8 cellular contexts compared by ENCODE assay signal in the genomic region with DNA sequence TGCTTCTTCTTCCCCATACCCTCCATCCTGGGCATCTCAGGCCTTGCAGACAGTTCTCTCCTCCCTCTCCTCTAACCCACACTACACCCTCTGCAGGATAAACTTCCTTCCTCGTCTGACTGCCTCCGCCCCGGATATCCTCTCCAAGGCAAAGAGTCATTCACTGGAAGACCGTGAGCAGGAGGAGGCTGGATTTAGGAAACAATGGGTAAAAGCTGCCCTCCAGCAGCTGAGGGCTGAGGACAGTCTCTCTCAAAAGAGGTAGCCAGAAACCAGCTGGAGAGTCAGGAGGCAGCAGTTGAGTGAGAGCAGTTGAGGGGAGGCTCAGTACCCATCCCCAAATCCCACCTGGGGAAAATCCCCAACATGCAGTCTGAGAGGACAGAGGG. TPM values are rescaled to one million over a fixed set of nuclear protein-coding genes. Genes with fewer than 3 reads are reported as not detected.
A peak's percentile ranks its signal among the peaks of the same experiment; 100 is the strongest.
DNase-seq lines count a peak whose midpoint lies in the region; ATAC-seq and TF ChIP-seq lines count a peak whose summit lies in the region.

No MANE protein-coding gene starts in this region.

- no peak for ATAC-seq in body of pancreas
- ATAC-seq in right lobe of liver: peak in 1 of 4 donors; percentile 3

- H3K4me3 ChIP-seq in body of pancreas: no peak overlapping the region
- H3K4me3 ChIP-seq in right lobe of liver: peak overlapping the region; percentile 80 to 91 (median 80)
- peak overlapping the region; percentile 67 to 93 for H3K4me3 ChIP-seq in uterus

- H3K27me3 ChIP-seq in body of pancreas (no peaks in the 10 kb centered on the region), right lobe of liver (no peaks in the 10 kb centered on the region), uterus (no peaks in the 10 kb centered on the region)

- H3K9me3 ChIP-seq in body of pancreas (no peaks in the 10 kb centered on the region), right lobe of liver (no peaks in the 10 kb centered on the region), uterus (no peaks in the 10 kb centered on the region)

- H3K27ac ChIP-seq in body of pancreas (peak overlapping the region; percentile 90 to 99 (median 96)), right lobe of liver (peak overlapping the region; percentile 87 to 94 (median 94)), uterus (peak overlapping the region; percentile 97 to 99)

- no peaks in the 10 kb centered on the region for H3K36me3 ChIP-seq in body of pancreas (replicated peaks in 1 of 2; ENCODE audit: insufficient read depth in 1 of 2, low read depth in 2 of 2)
- no peaks in the 10 kb centered on the region for H3K36me3 ChIP-seq in right lobe of liver
- H3K36me3 ChIP-seq in uterus: no peaks in the 10 kb centered on the region

- intact Hi-C loops in body of pancreas (cut with DNase I): no loop called here
- intact Hi-C loops in right lobe of liver (cut with DNase I): no loop called here
- intact Hi-C loops in uterus (cut with DNase I; ENCODE audit: low total_unique reads): no loop called here

- TF ChIP-seq POLR2A in body of pancreas (IDR thresholded peaks at IDR 0.05) (peak in 1 of 3 donors; percentile 21), right lobe of liver (IDR thresholded peaks at IDR 0.05) (peak; percentile 20), uterus (IDR thresholded peaks at IDR 0.05) (peak in 1 of 2 donors; percentile 51)

- TF ChIP-seq CTCF in body of pancreas (IDR thresholded peaks at IDR 0.05) (no peak), right lobe of liver (IDR thresholded peaks at IDR 0.05) (no peak), uterus (IDR thresholded peaks at IDR 0.05) (no peak)

- H3K4me1 ChIP-seq in body of pancreas (peaks cover 72% of the 10 kb centered on the region), right lobe of liver (peaks cover 0 to 68% (median 20%) of the 10 kb centered on the region in 4 donors), uterus (peaks cover 4 to 16% of the 10 kb centered on the region in 2 donors)

- WGBS in body of pancreas, 2 donors: 20 to 23% methylated on average over 4 of the region's 4 CpGs
- 11% methylated on average over 4 of the region's 4 CpGs for WGBS in right lobe of liver (ENCODE audit: insufficient coverage, low coverage, low lambda C conversion rate, missing lambda C conversion rate)

- DNase-seq in GF-D8 (lab: John Stamatoyannopoulos, UW): peak; percentile 5
- peak; percentile 33 for DNase-seq in NCI-H2081 treated with DMSO at 0.1 percent for 48 hours (lab: John Stamatoyannopoulos, UW)
- DNase-seq in body of pancreas: no peak
- no peak for DNase-seq in right lobe of liver
- peak in 1 of 2 donors; percentile 55 for DNase-seq in uterus
- DNase-seq in activated CD8-positive, alpha-beta memory T cell treated with anti-CD3 and anti-CD28 coated beads, Interleukin-2, amount 50 U/mL, for 48 hours: no peak
- DNase-seq in anterior cingulate cortex (lab: John Stamatoyannopoulos, UW): no peak
- DNase-seq in C1 segment of cervical spinal cord (lab: John Stamatoyannopoulos, UW): no peak

RNA-seq across cellular contexts. Expression of a gene that starts 1.4 kb away (rescaled TPM):
- total RNA-seq in body of pancreas: 100 to 1,000 TPM; 127 to 245 TPM
- total RNA-seq in right lobe of liver: 100 to 1,000 TPM in 2 of 6 experiments, 10 to 100 TPM in 4; 54.9 to 158 (median 87.0) TPM
- 1,000 to 10,000 TPM in 3 of 4 donors, 100 to 1,000 TPM in 1; 913 to 2,516 (median 1,349) TPM for total RNA-seq in uterus

RNA-seq across cellular contexts. Expression of a gene that starts 33.4 kb away (rescaled TPM):
- 10 to 100 TPM; 11.5 to 13.7 TPM for total RNA-seq in body of pancreas
- total RNA-seq in right lobe of liver: 1 to 10 TPM; 2.1 to 7.4 (median 3.7) TPM
- total RNA-seq in uterus: 10 to 100 TPM; 25.1 to 86.1 (median 58.5) TPM

RNA-seq across cellular contexts. Expression of a gene that starts 36.5 kb away (rescaled TPM):
- 10 to 100 TPM; 25.2 to 48.8 TPM for total RNA-seq in body of pancreas
- total RNA-seq in right lobe of liver: 10 to 100 TPM in 1 of 6 experiments, 1 to 10 TPM in 5; 1.0 to 10.9 (median 2.7) TPM
- total RNA-seq in uterus: 10 to 100 TPM; 14.4 to 80.2 (median 43.7) TPM

Comparison
In these comparisons a context has a peak if more than half of its experiments do, and no peak if none do; other contexts are left out.
1. DNase-seq: peak in GF-D8 (single experiment) and NCI-H2081 treated with DMSO at 0.1 percent for 48 hours (single experiment); none in body of pancreas (0 of 4), right lobe of liver (0 of 3), activated CD8-positive, alpha-beta memory T cell treated with anti-CD3 and anti-CD28 coated beads, Interleukin-2, amount 50 U/mL, for 48 hours (single experiment), anterior cingulate cortex (0 of 58) and C1 segment of cervical spinal cord (0 of 14).
2. H3K4me3 ChIP-seq: peak in right lobe of liver (3 of 3) and uterus (2 of 2); none in body of pancreas (0 of 2).
3. Peak in every context shown above with its lines, with median percentiles within 50 percentile points of each other: H3K27ac ChIP-seq.